Comparison of ENCODE assay signal across 8 cellular contexts in the genomic region with DNA sequence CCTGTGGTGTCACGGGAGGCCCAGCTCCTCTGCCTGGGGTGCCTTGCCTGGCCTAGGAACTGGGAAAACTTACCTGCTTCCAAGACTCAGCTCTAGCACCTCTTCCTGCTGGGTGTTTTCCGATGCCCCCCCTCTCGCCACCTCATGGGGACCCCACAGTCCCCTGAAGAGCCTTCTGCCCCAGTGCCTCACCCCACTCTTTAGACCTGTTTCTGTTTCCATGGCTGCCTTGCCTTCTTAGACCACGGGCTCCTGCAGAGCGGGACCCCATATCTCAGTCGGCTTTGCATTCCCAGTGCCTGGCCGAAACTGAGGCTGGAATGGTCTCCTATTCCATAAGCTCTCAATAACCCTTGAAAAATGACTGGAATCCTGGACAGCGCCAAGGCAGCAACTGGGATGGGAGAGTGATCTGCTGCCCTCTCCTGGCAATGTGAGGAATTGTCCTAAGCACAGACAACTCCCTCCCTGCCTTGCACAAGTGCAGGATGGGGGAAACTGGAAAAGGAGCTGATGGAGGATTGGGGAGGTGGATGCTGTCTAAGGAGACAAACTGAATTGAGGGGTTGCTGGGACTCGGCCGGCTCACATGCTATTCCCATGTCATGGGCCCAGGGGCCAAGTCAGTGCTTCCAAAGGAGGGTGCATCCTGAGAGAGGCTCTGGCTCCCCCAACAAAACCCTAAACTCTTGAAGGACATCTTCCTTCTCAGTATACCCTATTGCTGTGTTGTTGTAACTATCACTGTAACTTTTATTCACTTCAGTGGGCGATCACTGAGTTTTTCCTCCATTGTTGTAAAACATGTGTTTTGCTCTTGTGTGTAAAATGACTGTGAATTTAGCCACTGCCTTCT. TPM values are rescaled to one million over a fixed set of nuclear protein-coding genes. Genes with fewer than 3 reads are reported as not detected.
DNase-seq lines count a peak whose midpoint lies in the region; ATAC-seq and TF ChIP-seq lines count a peak whose summit lies in the region.

No MANE protein-coding gene starts in this region.

- TF ChIP-seq POLR2A in right lobe of liver (IDR thresholded peaks at IDR 0.05): no peak

- H3K9me3 ChIP-seq in right lobe of liver: no peaks in the 10 kb centered on the region

- intact Hi-C loops in dorsolateral prefrontal cortex (cut with DNase I) (loop anchor here (1.0 to 5.0 kb wide), 3 partner anchors 122 to 140 kb away; no protein-coding TSS in a partner anchor), right lobe of liver (cut with DNase I) (loop anchor here in 1 of 2 donors (5.0 kb wide), 1 partner anchor 141 kb away; no protein-coding TSS in a partner anchor)

- 14% methylated on average over 11 of the region's 11 CpGs for WGBS in right lobe of liver (ENCODE audit: insufficient coverage, low coverage, low lambda C conversion rate, missing lambda C conversion rate)

- TF ChIP-seq CTCF in AG10803 (conservative IDR thresholded peaks at IDR 0.05; ENCODE audit: low read length) (peak; percentile 97), dorsolateral prefrontal cortex (IDR thresholded peaks at IDR 0.05 in 54 of 56, conservative IDR thresholded peaks at IDR 0.05 in 2 of 56; ENCODE audit: low read depth in 1 of 56, partially characterized antibody in 56 of 56) (peak; percentile 68 to 98 (median 95)), right lobe of liver (IDR thresholded peaks at IDR 0.05) (peak; percentile 84 to 92 (median 90))

- no peaks in the 10 kb centered on the region for H3K4me1 ChIP-seq in right lobe of liver

- ATAC-seq in right lobe of liver: peak; percentile 94 to 98 (median 96)

- H3K36me3 ChIP-seq in right lobe of liver: no peaks in the 10 kb centered on the region

- H3K4me3 ChIP-seq in AG10803 (ENCODE audit: low read length): no peak overlapping the region
- H3K4me3 ChIP-seq in dorsolateral prefrontal cortex: no peak overlapping the region
- H3K4me3 ChIP-seq in right lobe of liver: no peak overlapping the region

- H3K27me3 ChIP-seq in dorsolateral prefrontal cortex: no peaks in the 10 kb centered on the region
- H3K27me3 ChIP-seq in right lobe of liver: no peaks in the 10 kb centered on the region

- DNase-seq in AG10803 (ENCODE audit: low read depth) (peak; percentile 83), GM19238 (ENCODE audit: insufficient read length, low spot score) (peak; percentile 37), NCI-H2107 treated with DMSO at 0.1 percent for 48 hours (lab: John Stamatoyannopoulos, UW; ENCODE audit: unreplicated experiment) (peak; percentile 47), dorsolateral prefrontal cortex (peak; percentile 44 to 79 (median 72)), right lobe of liver (peak in 2 of 3 donors; percentile 51 to 63), cortex of kidney (lab: John Stamatoyannopoulos, UW) (no peak)
- DNase-seq in activated CD4-positive, alpha-beta T cell treated with anti-CD3 and anti-CD28 coated beads for 4 hours: peak; percentile 33 to 44
- DNase-seq in stimulated activated CD8-positive, alpha-beta memory T cell treated with anti-CD3 and anti-CD28 coated beads, Interleukin-12 subunit alpha, Interleukin-12 subunit beta, amount 100 ng/mL, for 4 hours (ENCODE audit: low read depth): peak; percentile 6

- no peak overlapping the region for H3K27ac ChIP-seq in dorsolateral prefrontal cortex
- no peak overlapping the region for H3K27ac ChIP-seq in right lobe of liver

RNA-seq across cellular contexts. Expression of gene IL17RA, which starts 26.6 kb away (rescaled TPM):
- total RNA-seq in dorsolateral prefrontal cortex: 10 to 100 TPM in 82 of 120 experiments, 1 to 10 TPM in 38; 5.6 to 23.7 (median 11.0) TPM
- total RNA-seq in right lobe of liver: 10 to 100 TPM in 3 of 6 experiments, 1 to 10 TPM in 3; 7.1 to 13.6 (median 9.6) TPM

RNA-seq across cellular contexts. Expression of gene GAB4, which starts 50.2 kb away (rescaled TPM):
- under 1 TPM in 2 of 120 experiments, not detected in 118; 0.17 to 0.23 TPM for total RNA-seq in dorsolateral prefrontal cortex
- not detected for total RNA-seq in right lobe of liver
